Comparison of ENCODE assay signal across 35 cellular contexts in the genomic region with DNA sequence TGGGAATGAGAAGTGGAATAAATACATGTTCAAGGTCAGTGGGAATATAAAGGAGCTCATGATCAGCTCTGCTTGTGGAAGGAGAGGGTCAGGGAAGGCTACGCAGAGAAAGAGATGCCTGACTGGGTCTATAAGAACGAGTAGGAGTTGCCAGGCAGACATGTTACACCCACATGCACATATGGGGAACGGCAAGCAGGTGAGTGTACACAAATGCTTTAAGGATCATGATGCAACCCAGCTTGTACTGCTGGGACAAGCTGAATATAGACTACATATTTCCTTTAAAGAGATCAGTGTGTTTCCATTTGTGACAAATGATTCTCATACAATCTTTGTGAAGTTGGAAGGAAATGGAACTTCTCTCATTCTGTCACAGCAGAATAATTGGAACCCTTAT.
"Had no signal": no experiment of that assay in that cellular context is flagged by ENCODE, and none has a peak within 500 bp of the region (broad histone marks: within the 10 kb centered on the region; RNA-seq: fewer than 3 reads in every experiment).

No MANE protein-coding gene starts in this region.

- ATAC-seq: activated CD8-positive, alpha-beta T cell treated with anti-CD3 and anti-CD28 coated beads for 36 hours; activated naive CD4-positive, alpha-beta T cell treated with anti-CD3 and anti-CD28 coated beads, Interleukin-2, amount 50 U/mL, for 72 hours; activated T-cell treated with anti-CD3 and anti-CD28 coated beads, Interleukin-2, amount 50 U/mL, for 4 hours; activated T-cell treated with anti-CD3 and anti-CD28 coated beads, Interleukin-2, amount 50 U/mL, for 72 hours; activated T-helper 17 cell treated with anti-CD3 and anti-CD28 coated beads, Interleukin-2, amount 50 U/mL, for 72 hours; body of pancreas had no signal

- H3K4me3 ChIP-seq: adrenal gland, body of pancreas, breast epithelium, cardiac muscle cell, colonic mucosa had no signal

- H3K9me3 ChIP-seq: adrenal gland, body of pancreas, breast epithelium, colonic mucosa had no signal

- DNase-seq: activated B cell treated with CpG ODN at 0.5 μM for 24 hours; activated CD4-positive, alpha-beta memory T cell treated with anti-CD3 and anti-CD28 coated beads for 36 hours; activated CD4-positive, alpha-beta T cell treated with anti-CD3 and anti-CD28 coated beads for 4 hours; activated CD4-positive, alpha-beta T cell treated with anti-CD3 and anti-CD28 coated beads, Interleukin-2, amount 10 ng/mL, durations not matched to agents 24 days and 14 days; activated CD4-positive, alpha-beta T cell treated with anti-CD3 and anti-CD28 coated beads, Interleukin-2, amount 50 U/mL, for 1 hour; activated CD4-positive, alpha-beta T cell treated with anti-CD3 and anti-CD28 coated beads, Interleukin-2, amount 50 U/mL, for 4 hours; activated CD4-positive, CD25-positive, alpha-beta regulatory T cell treated with anti-CD3 and anti-CD28 coated beads, Interleukin-2, amount 50 U/mL, for 72 hours; activated CD8-positive, alpha-beta memory T cell treated with anti-CD3 and anti-CD28 coated beads, Interleukin-2, amount 50 U/mL, for 4 hours; activated CD8-positive, alpha-beta T cell treated with anti-CD3 and anti-CD28 coated beads for 36 hours; activated effector memory CD4-positive, alpha-beta T cell treated with anti-CD3 and anti-CD28 coated beads, Interleukin-2, amount 50 U/mL, for 16 hours; activated gamma-delta T cell treated with Interleukin-2 at 50 U/mL for 16 hours; activated naive CD4-positive, alpha-beta T cell; activated naive CD4-positive, alpha-beta T cell treated with anti-CD3 and anti-CD28 coated beads for 36 hours; activated naive CD4-positive, alpha-beta T cell treated with anti-CD3 and anti-CD28 coated beads, Interleukin-2, amount 50 U/mL, for 16 hours; activated naive CD8-positive, alpha-beta T cell treated with anti-CD3 and anti-CD28 coated beads for 36 hours; activated T-cell treated with anti-CD3 and anti-CD28 coated beads for 4 hours; activated T-cell treated with anti-CD3 and anti-CD28 coated beads, Interleukin-2, amount 50 U/mL, for 1 hour; activated T-cell treated with anti-CD3 and anti-CD28 coated beads, Interleukin-2, amount 50 U/mL, for 4 hours; activated T-cell treated with anti-CD3 and anti-CD28 coated beads, Interleukin-2, amount 50 U/mL, for 72 hours; adrenal gland; amniotic stem cell; aorta; body of pancreas; brain microvascular endothelial cell; cerebellar nuclear complex; colonic mucosa; T-helper 2 cell; T-helper 9 cell had no signal

- H3K4me1 ChIP-seq: adrenal gland, body of pancreas, breast epithelium, colonic mucosa had no signal

- H3K27ac ChIP-seq: adrenal gland, body of pancreas, brain microvascular endothelial cell, breast epithelium, cardiac muscle cell, colonic mucosa, VCaP had no signal

- FAIRE-seq: astrocyte, TTC549 had no signal
